Comparison of ENCODE assay signal across 38 cellular contexts in the genomic region with DNA sequence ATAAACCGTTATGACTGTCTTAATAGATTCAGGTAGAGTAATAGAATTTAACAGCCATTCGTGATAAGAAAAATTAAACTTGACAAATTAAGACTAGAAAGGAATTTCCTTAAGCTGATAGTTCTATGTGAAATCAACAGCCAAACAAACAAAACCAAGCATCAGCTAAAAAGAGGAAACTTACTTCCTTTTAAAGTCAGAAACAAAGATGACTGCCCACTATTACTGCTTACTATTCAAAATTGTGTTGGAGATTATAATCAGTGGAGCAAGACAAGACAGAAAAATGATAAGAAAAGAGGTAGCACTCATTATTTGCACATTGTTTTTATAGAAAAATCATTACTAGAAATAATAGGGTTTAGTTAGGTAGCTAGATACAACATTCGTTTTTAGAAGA.
"Had no signal": no experiment of that assay in that cellular context is flagged by ENCODE, and none has a peak within 500 bp of the region (broad histone marks: within the 10 kb centered on the region; RNA-seq: fewer than 3 reads in every experiment).

No MANE protein-coding gene starts in this region.

- DNase-seq: activated B cell treated with CpG ODN at 0.5 μM for 24 hours; activated CD4-positive, alpha-beta memory T cell treated with anti-CD3 and anti-CD28 coated beads, Interleukin-2, amount 10 ng/mL, durations not matched to agents 7 days and 5 days; activated CD4-positive, alpha-beta T cell treated with anti-CD3 and anti-CD28 coated beads for 36 hours; activated CD4-positive, alpha-beta T cell treated with anti-CD3 and anti-CD28 coated beads for 48 hours; activated CD4-positive, alpha-beta T cell treated with anti-CD3 and anti-CD28 coated beads, Interleukin-2, amount 10 ng/mL, durations not matched to agents 7 days and 5 days; activated CD4-positive, alpha-beta T cell treated with anti-CD3 and anti-CD28 coated beads, Interleukin-2, amount 50 U/mL, for 48 hours; activated CD4-positive, CD25-positive, alpha-beta regulatory T cell treated with anti-CD3 and anti-CD28 coated beads, Interleukin-2, amount 50 U/mL, for 72 hours; activated CD8-positive, alpha-beta memory T cell treated with anti-CD3 and anti-CD28 coated beads for 24 hours; activated CD8-positive, alpha-beta memory T cell treated with anti-CD3 and anti-CD28 coated beads, Interleukin-2, amount 10 ng/mL, durations not matched to agents 7 days and 5 days; activated CD8-positive, alpha-beta memory T cell treated with anti-CD3 and anti-CD28 coated beads, Interleukin-2, amount 50 U/mL, for 48 hours; activated CD8-positive, alpha-beta T cell treated with anti-CD3 and anti-CD28 coated beads, Interleukin-2, amount 10 ng/mL, durations not matched to agents 7 days and 5 days; activated effector memory CD4-positive, alpha-beta T cell treated with Interleukin-2 at 50 U/mL for 16 hours; activated gamma-delta T cell treated with Interleukin-2 at 50 U/mL for 16 hours; activated naive CD4-positive, alpha-beta T cell; activated naive CD4-positive, alpha-beta T cell treated with anti-CD3 and anti-CD28 coated beads for 36 hours; activated naive CD4-positive, alpha-beta T cell treated with anti-CD3 and anti-CD28 coated beads, Interleukin-2, amount 50 U/mL, for 16 hours; activated naive CD8-positive, alpha-beta T cell treated with anti-CD3 and anti-CD28 coated beads for 36 hours; activated T-cell treated with anti-CD3 and anti-CD28 coated beads, Interleukin-2, amount 50 U/mL, for 24 hours; activated T-cell treated with anti-CD3 and anti-CD28 coated beads, Interleukin-2, amount 50 U/mL, for 48 hours; adrenal gland; amniotic stem cell; aorta; caudate nucleus; cerebellar nuclear complex; SW 1271; T-helper 1 cell; T-helper 2 cell; T-helper 9 cell had no signal

- H3K27me3 ChIP-seq: adrenal gland, cardiac muscle cell had no signal

- FAIRE-seq: bronchial epithelial cell, TTC549 had no signal

- H3K4me3 ChIP-seq: adrenal gland, cardiac muscle cell had no signal

- H3K4me1 ChIP-seq: adrenal gland had no signal

- H3K9me3 ChIP-seq: adrenal gland had no signal

- H3K36me3 Mint-ChIP-seq: activated naive CD4-positive, alpha-beta T cell treated with anti-CD3 and anti-CD28 coated beads, Interleukin-2, amount 50 U/mL, for 72 hours had no signal

- H3K27ac Mint-ChIP-seq: activated B cell treated with CpG ODN at 0.5 μM for 24 hours; activated CD4-positive, alpha-beta memory T cell treated with anti-CD3 and anti-CD28 coated beads, Interleukin-2, amount 10 ng/mL, durations not matched to agents 7 days and 5 days; activated CD4-positive, alpha-beta T cell treated with anti-CD3 and anti-CD28 coated beads for 36 hours; activated CD4-positive, alpha-beta T cell treated with anti-CD3 and anti-CD28 coated beads, Interleukin-2, amount 10 ng/mL, durations not matched to agents 7 days and 5 days; activated CD8-positive, alpha-beta memory T cell treated with anti-CD3 and anti-CD28 coated beads, Interleukin-2, amount 10 ng/mL, durations not matched to agents 7 days and 5 days; activated CD8-positive, alpha-beta T cell treated with anti-CD3 and anti-CD28 coated beads, Interleukin-2, amount 10 ng/mL, durations not matched to agents 7 days and 5 days; activated naive CD4-positive, alpha-beta T cell treated with anti-CD3 and anti-CD28 coated beads for 36 hours; activated naive CD4-positive, alpha-beta T cell treated with anti-CD3 and anti-CD28 coated beads, Interleukin-2, amount 50 U/mL, for 72 hours; activated naive CD8-positive, alpha-beta T cell treated with anti-CD3 and anti-CD28 coated beads for 36 hours; activated T-cell treated with anti-CD3 and anti-CD28 coated beads, Interleukin-2, amount 50 U/mL, for 24 hours; activated T-helper 2 cell treated with anti-CD3 and anti-CD28 coated beads, Interferon-gamma antibody, Interleukin-2, Interleukin-4, amounts not matched to agents 10 μg/mL and 5 μg/mL and 100 μg/mL, durations not matched to agents 14 hours and 24 hours and 36 hours; T-helper 1 cell treated with Interleukin-12 subunit alpha and Interleukin-12 subunit beta and Interleukin-4 antibody, amounts not matched to agents 30 μg/mL and 1 μg/mL, for 36 hours; T-helper 2 cell treated with Interferon-gamma antibody and Interleukin-4, amounts not matched to agents 5 μg/mL and 100 μg/mL, for 36 hours had no signal

- ATAC-seq: activated CD4-positive, alpha-beta T cell treated with anti-CD3 and anti-CD28 coated beads for 36 hours; activated CD8-positive, alpha-beta memory T cell treated with anti-CD3 and anti-CD28 coated beads, Interleukin-2, amount 10 ng/mL, durations not matched to agents 7 days and 5 days; activated CD8-positive, alpha-beta T cell treated with anti-CD3 and anti-CD28 coated beads, Interleukin-2, amount 10 ng/mL, durations not matched to agents 7 days and 5 days; activated naive CD4-positive, alpha-beta T cell treated with anti-CD3 and anti-CD28 coated beads, Interleukin-2, amount 50 U/mL, for 72 hours had no signal

- H3K27ac ChIP-seq: adrenal gland, cardiac muscle cell, VCaP had no signal

- H3K4me1 Mint-ChIP-seq: activated B cell treated with CpG ODN at 0.5 μM for 24 hours; activated CD4-positive, alpha-beta memory T cell treated with anti-CD3 and anti-CD28 coated beads, Interleukin-2, amount 10 ng/mL, durations not matched to agents 7 days and 5 days; activated CD4-positive, alpha-beta T cell treated with anti-CD3 and anti-CD28 coated beads for 36 hours; activated CD4-positive, alpha-beta T cell treated with anti-CD3 and anti-CD28 coated beads, Interleukin-2, amount 10 ng/mL, durations not matched to agents 7 days and 5 days; activated CD8-positive, alpha-beta memory T cell treated with anti-CD3 and anti-CD28 coated beads, Interleukin-2, amount 10 ng/mL, durations not matched to agents 7 days and 5 days; activated naive CD8-positive, alpha-beta T cell treated with anti-CD3 and anti-CD28 coated beads for 36 hours had no signal

- H3K9me3 Mint-ChIP-seq: activated B cell treated with CpG ODN at 0.5 μM for 24 hours; activated CD4-positive, alpha-beta memory T cell treated with anti-CD3 and anti-CD28 coated beads, Interleukin-2, amount 10 ng/mL, durations not matched to agents 7 days and 5 days; activated CD4-positive, alpha-beta T cell treated with anti-CD3 and anti-CD28 coated beads, Interleukin-2, amount 10 ng/mL, durations not matched to agents 7 days and 5 days; activated naive CD4-positive, alpha-beta T cell treated with anti-CD3 and anti-CD28 coated beads for 36 hours; activated naive CD4-positive, alpha-beta T cell treated with anti-CD3 and anti-CD28 coated beads, Interleukin-2, amount 50 U/mL, for 72 hours; activated naive CD8-positive, alpha-beta T cell treated with anti-CD3 and anti-CD28 coated beads for 36 hours; activated T-cell treated with anti-CD3 and anti-CD28 coated beads, Interleukin-2, amount 50 U/mL, for 24 hours; activated T-helper 2 cell treated with anti-CD3 and anti-CD28 coated beads, Interferon-gamma antibody, Interleukin-2, Interleukin-4, amounts not matched to agents 10 μg/mL and 5 μg/mL and 100 μg/mL, durations not matched to agents 14 hours and 24 hours and 36 hours; brain; central memory CD8-positive, alpha-beta T cell; T-helper 1 cell treated with Interleukin-12 subunit alpha and Interleukin-12 subunit beta and Interleukin-4 antibody, amounts not matched to agents 30 μg/mL and 1 μg/mL, for 36 hours; T-helper 2 cell treated with Interferon-gamma antibody and Interleukin-4, amounts not matched to agents 5 μg/mL and 100 μg/mL, for 36 hours had no signal

- H3K4me3 Mint-ChIP-seq: activated B cell treated with CpG ODN at 0.5 μM for 24 hours; activated CD4-positive, alpha-beta memory T cell treated with anti-CD3 and anti-CD28 coated beads, Interleukin-2, amount 10 ng/mL, durations not matched to agents 7 days and 5 days; activated CD4-positive, alpha-beta T cell treated with anti-CD3 and anti-CD28 coated beads for 36 hours; activated CD4-positive, alpha-beta T cell treated with anti-CD3 and anti-CD28 coated beads, Interleukin-2, amount 10 ng/mL, durations not matched to agents 7 days and 5 days; activated CD8-positive, alpha-beta memory T cell treated with anti-CD3 and anti-CD28 coated beads, Interleukin-2, amount 10 ng/mL, durations not matched to agents 7 days and 5 days; activated CD8-positive, alpha-beta T cell treated with anti-CD3 and anti-CD28 coated beads, Interleukin-2, amount 10 ng/mL, durations not matched to agents 7 days and 5 days; activated naive CD4-positive, alpha-beta T cell treated with anti-CD3 and anti-CD28 coated beads for 36 hours; activated naive CD8-positive, alpha-beta T cell treated with anti-CD3 and anti-CD28 coated beads for 36 hours; activated T-cell treated with anti-CD3 and anti-CD28 coated beads, Interleukin-2, amount 50 U/mL, for 24 hours; brain; central memory CD8-positive, alpha-beta T cell; T-helper 1 cell treated with Interleukin-12 subunit alpha and Interleukin-12 subunit beta and Interleukin-4 antibody, amounts not matched to agents 30 μg/mL and 1 μg/mL, for 36 hours; T-helper 2 cell treated with Interferon-gamma antibody and Interleukin-4, amounts not matched to agents 5 μg/mL and 100 μg/mL, for 36 hours had no signal

- H3K27me3 Mint-ChIP-seq: activated B cell treated with CpG ODN at 0.5 μM for 24 hours; activated CD4-positive, alpha-beta memory T cell treated with anti-CD3 and anti-CD28 coated beads, Interleukin-2, amount 10 ng/mL, durations not matched to agents 7 days and 5 days; activated CD4-positive, alpha-beta T cell treated with anti-CD3 and anti-CD28 coated beads for 36 hours; activated CD4-positive, alpha-beta T cell treated with anti-CD3 and anti-CD28 coated beads, Interleukin-2, amount 10 ng/mL, durations not matched to agents 7 days and 5 days; activated naive CD8-positive, alpha-beta T cell treated with anti-CD3 and anti-CD28 coated beads for 36 hours; activated T-cell treated with anti-CD3 and anti-CD28 coated beads, Interleukin-2, amount 50 U/mL, for 24 hours; brain; central memory CD8-positive, alpha-beta T cell had no signal
